ENCODE assay signal across 8 cellular contexts in the genomic region with DNA sequence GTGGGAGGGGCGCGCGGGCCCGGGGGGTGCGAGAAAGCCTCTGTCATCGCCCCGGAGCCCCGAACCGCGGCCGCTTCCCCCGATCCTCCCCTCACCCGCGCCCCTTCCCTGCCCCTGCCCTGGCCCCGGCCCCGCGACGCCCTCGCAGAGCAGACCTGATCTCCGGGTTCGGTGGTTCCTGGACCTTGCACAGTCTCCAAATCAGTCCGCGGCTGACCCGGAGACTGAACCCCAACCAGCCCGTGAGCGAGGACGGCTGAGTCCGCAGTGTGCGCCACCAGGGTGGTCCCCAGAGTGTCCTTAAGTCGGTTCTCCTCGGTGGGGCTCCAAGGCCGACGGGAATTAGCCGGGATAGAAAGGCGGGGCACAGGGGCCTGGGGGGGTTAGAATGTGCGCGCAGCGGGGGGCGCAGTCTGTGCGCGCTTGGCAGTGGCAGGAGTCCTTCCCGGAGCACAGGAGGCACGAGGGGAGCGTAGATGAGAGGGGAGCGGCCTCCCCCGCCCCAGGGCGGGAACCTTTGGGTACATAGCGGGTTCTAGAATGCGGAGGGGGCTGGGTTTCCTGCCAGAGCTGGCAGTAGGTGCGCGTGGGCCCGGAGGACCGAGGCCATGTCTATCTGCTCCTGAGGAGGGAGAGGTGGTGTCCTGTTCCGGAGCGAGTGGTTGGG. TPM values are rescaled to one million over a fixed set of nuclear protein-coding genes. Genes with fewer than 3 reads are reported as not detected.
DNase-seq lines count a peak whose midpoint lies in the region; ATAC-seq and TF ChIP-seq lines count a peak whose summit lies in the region.

No MANE protein-coding gene starts in this region.

- peak overlapping the region; percentile 83 for H3K4me3 Mint-ChIP-seq in progenitor cell of endocrine pancreas (ENCODE audit: low read depth)

- ATAC-seq in Right ventricle myocardium superior (ENCODE audit: poor library complexity) (peak; percentile 37), HG03139 (IDR thresholded peaks at IDR 0.05; ENCODE audit: unreplicated experiment) (no peak)

- peaks cover 7% of the 10 kb centered on the region for H3K4me1 ChIP-seq in HUES6 (ENCODE audit: control insufficient read depth, insufficient read depth, low read length)

- H3K9me3 ChIP-seq in HUES6 (ENCODE audit: control insufficient read depth, insufficient read depth, low read depth, low read length) = no peaks in the 10 kb centered on the region

- DNase-seq in DMS53 (lab: John Stamatoyannopoulos, UW) (peak; percentile 44), DMS53 treated with DMSO at 0.1 percent for 48 hours (lab: John Stamatoyannopoulos, UW; ENCODE audit: unreplicated experiment) (no peak), Right ventricle myocardium superior (peak; percentile 61), progenitor cell of endocrine pancreas (ENCODE audit: low spot score, unreplicated experiment) (no peak), NCI-H1105 treated with DMSO at 0.1 percent for 48 hours (lab: John Stamatoyannopoulos, UW) (no peak)
- DNase-seq in activated T-cell treated with anti-CD3 and anti-CD28 coated beads, Interleukin-2, amount 50 U/mL, for 48 hours = peak; percentile 48 to 59

- no peaks in the 10 kb centered on the region for H3K27me3 Mint-ChIP-seq in progenitor cell of endocrine pancreas

- peak overlapping the region; percentile 74; the same call in 1 of the 2 replicates for H3K27ac ChIP-seq in HUES6 (ENCODE audit: low read depth, low read length)

- no peaks in the 10 kb centered on the region for H3K9me3 Mint-ChIP-seq in progenitor cell of endocrine pancreas (ENCODE audit: low read depth)

- peaks cover 21% of the 10 kb centered on the region for H3K36me3 ChIP-seq in HUES6 (ENCODE audit: control insufficient read depth, insufficient read depth, low read length)

- H3K4me1 Mint-ChIP-seq in progenitor cell of endocrine pancreas (ENCODE audit: low read depth) = peaks cover 3% of the 10 kb centered on the region

- peak overlapping the region; percentile 96 for H3K4me3 ChIP-seq in HUES6 (ENCODE audit: low read depth, low read length)

- intact Hi-C loops in Right ventricle myocardium superior (cut with DNase I) = no loop called here

- H3K27ac Mint-ChIP-seq in progenitor cell of endocrine pancreas = peak overlapping the region; percentile 84

- peak overlapping the region; percentile 81 for H3K9ac ChIP-seq in HUES6 (ENCODE audit: low read length)

- no peaks in the 10 kb centered on the region for H3K36me3 Mint-ChIP-seq in progenitor cell of endocrine pancreas (ENCODE audit: insufficient read depth)

- no peak for TF ChIP-seq CTCF in progenitor cell of endocrine pancreas (IDR thresholded peaks at IDR 0.05; ENCODE audit: unreplicated experiment)

- H3K27me3 ChIP-seq in HUES6 (ENCODE audit: control insufficient read depth, insufficient read depth, low read length) = no peaks in the 10 kb centered on the region

RNA-seq across cellular contexts. Expression of a gene that starts 0.8 kb away (rescaled TPM):
- total RNA-seq in Right ventricle myocardium superior (5.7 TPM), progenitor cell of endocrine pancreas (20.0 and 20.2 TPM in 2 replicates)

RNA-seq across cellular contexts. Expression of a gene that starts 14.1 kb away (rescaled TPM):
- total RNA-seq in Right ventricle myocardium superior (167 TPM), progenitor cell of endocrine pancreas (563 and 571 TPM in 2 replicates)

RNA-seq across cellular contexts. Expression of a gene that starts 20.8 kb away (rescaled TPM):
- total RNA-seq in Right ventricle myocardium superior (5.4 TPM), progenitor cell of endocrine pancreas (33.7 TPM in 2 replicates)

RNA-seq across cellular contexts. Expression of a gene that starts 46.4 kb away (rescaled TPM):
- 40.0 TPM for total RNA-seq in Right ventricle myocardium superior
- 83.4 and 85.4 TPM in 2 replicates for total RNA-seq in progenitor cell of endocrine pancreas

Comparison
In these comparisons a context has a peak if more than half of its experiments do, and no peak if none do; other contexts are left out.
1. DNase-seq: peak in DMS53 (single experiment), activated T-cell treated with anti-CD3 and anti-CD28 coated beads, Interleukin-2, amount 50 U/mL, for 48 hours (2 of 2) and Right ventricle myocardium superior (single experiment); none in DMS53 treated with DMSO at 0.1 percent for 48 hours (single experiment), progenitor cell of endocrine pancreas (single experiment) and NCI-H1105 treated with DMSO at 0.1 percent for 48 hours (single experiment).